ENCODE assay signal across 8 cellular contexts in the genomic region with DNA sequence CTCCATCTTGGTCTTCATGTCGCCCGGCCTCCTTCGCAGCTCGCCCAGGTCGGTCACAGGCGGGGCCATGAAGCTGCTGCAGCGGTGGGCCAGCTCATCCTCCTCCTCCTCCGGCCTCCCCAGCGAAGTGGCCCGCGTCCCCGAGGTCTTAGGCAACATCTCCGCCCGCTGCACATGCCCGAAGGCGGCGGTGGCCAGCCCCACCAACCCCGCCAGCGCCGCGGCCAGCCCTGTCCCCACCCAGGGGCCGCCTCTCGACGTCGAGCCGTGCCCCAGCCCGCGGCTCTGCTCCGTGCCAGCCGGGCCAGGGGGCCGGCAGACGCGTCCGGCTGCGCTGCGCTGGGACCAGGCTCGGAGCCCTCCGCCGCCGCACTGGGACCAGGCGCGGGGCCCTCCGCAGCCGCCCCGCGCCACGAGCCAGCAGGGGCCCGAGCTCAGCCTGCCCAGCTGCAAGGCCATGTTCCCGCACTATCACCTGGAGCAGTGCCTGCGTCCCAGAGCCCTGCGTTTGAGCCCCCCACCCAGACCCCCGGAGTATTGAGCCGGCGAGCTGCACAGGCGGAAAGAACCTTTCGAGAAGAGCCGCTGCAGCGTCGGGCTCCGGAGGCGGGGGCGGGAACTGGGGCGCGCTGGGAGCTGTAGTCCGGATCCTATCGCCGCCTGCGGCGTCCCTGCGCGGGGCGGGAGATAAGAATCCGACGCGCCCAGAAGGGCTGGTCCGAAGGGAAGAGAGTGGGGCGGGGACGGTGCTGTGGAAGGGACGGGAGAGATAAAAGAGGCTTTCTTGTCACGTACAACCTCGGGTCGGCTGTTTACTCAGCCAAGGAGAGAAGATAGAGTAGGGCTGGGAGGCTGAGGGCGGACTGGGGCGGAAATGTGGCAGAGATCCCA. TPM values are rescaled to one million over a fixed set of nuclear protein-coding genes. Genes with fewer than 3 reads are reported as not detected.
DNase-seq lines count a peak whose midpoint lies in the region; ATAC-seq and TF ChIP-seq lines count a peak whose summit lies in the region.

A gene (minus strand): TSS at position 566 of the 891 bp plus-strand sequence. CDS start 107 bp downstream, at position 459.

- DNase-seq in DND-41 (peak; percentile 90), RPMI7951 (ENCODE audit: low read depth) (peak; percentile 99), fibroblast of mammary gland (ENCODE audit: low read depth) (peak; percentile 81)
- peak; percentile 92 for DNase-seq in natural killer cell treated with Interleukin-12 subunit alpha and Interleukin-12 subunit beta and Interleukin-15 and Interleukin-18, amount 100 ng/mL, for 72 hours (ENCODE audit: low spot score)
- DNase-seq in stimulated activated naive CD4-positive, alpha-beta T cell treated with Interleukin-2 at 50 U/mL for 16 hours (lab: John Stamatoyannopoulos, UW), result peak; percentile 86

- H3K27me3 Mint-ChIP-seq in activated T-helper 17 cell treated with anti-CD3 and anti-CD28 coated beads, Interleukin-2, amount 50 U/mL, for 72 hours, result no peaks in the 10 kb centered on the region
- no peaks in the 10 kb centered on the region for H3K27me3 Mint-ChIP-seq in natural killer cell treated with Interleukin-12 subunit alpha and Interleukin-12 subunit beta and Interleukin-15 and Interleukin-18, amount 100 ng/mL, for 72 hours

- H3K27me3 ChIP-seq in DND-41 (ENCODE audit: insufficient read depth, low read length, poor library complexity), result no peaks in the 10 kb centered on the region
- H3K27me3 ChIP-seq in KMS-11 (ENCODE audit: insufficient read depth, low read depth), result no peaks in the 10 kb centered on the region

- H3K27ac ChIP-seq in DND-41 (ENCODE audit: low read length) (peak within 1 kb of the TSS; percentile 86), KMS-11 (peak within 1 kb of the TSS; percentile 49)

- TF ChIP-seq CTCF in DND-41 (IDR thresholded peaks at IDR 0.05; ENCODE audit: borderline replicate concordance, extremely low read depth, low read length, poor library complexity, severe bottlenecking) (no peak), KMS-11 (conservative IDR thresholded peaks at IDR 0.05; ENCODE audit: low read depth, low read length) (no peak), fibroblast of mammary gland (conservative IDR thresholded peaks at IDR 0.05; ENCODE audit: control insufficient read depth, insufficient read depth, low read depth, low read length) (no peak)

- H3K36me3 ChIP-seq in DND-41 (ENCODE audit: insufficient read depth, low read length) (peaks cover 28% of the 10 kb centered on the region; the same call in 1 of the 2 replicates), KMS-11 (ENCODE audit: insufficient read depth) (no peaks in the 10 kb centered on the region; the same call in 1 of the 2 replicates)

- H3K4me3 ChIP-seq in DND-41 (ENCODE audit: low read depth in 1 of 2, low read length in 2 of 2), result peak within 1 kb of the TSS; percentile 62 to 91
- H3K4me3 ChIP-seq in KMS-11 (IDR thresholded peaks at IDR 0.05; ENCODE audit: insufficient read depth, low read depth, low read length), result no peak within 1 kb of the TSS
- peak within 1 kb of the TSS; percentile 78 for H3K4me3 ChIP-seq in fibroblast of mammary gland (ENCODE audit: control insufficient read depth, low read depth, low read length)

- H3K9me3 ChIP-seq in DND-41 (ENCODE audit: insufficient read depth, low read length, severe bottlenecking), result no peaks in the 10 kb centered on the region

- H3K4me3 Mint-ChIP-seq in activated T-helper 17 cell treated with anti-CD3 and anti-CD28 coated beads, Interleukin-2, amount 50 U/mL, for 72 hours, result peak within 1 kb of the TSS; percentile 94
- H3K4me3 Mint-ChIP-seq in natural killer cell treated with Interleukin-12 subunit alpha and Interleukin-12 subunit beta and Interleukin-15 and Interleukin-18, amount 100 ng/mL, for 72 hours, result peak within 1 kb of the TSS; percentile 94

- H2AFZ ChIP-seq in DND-41 (ENCODE audit: low read depth, low read length), result peak within 1 kb of the TSS; percentile 89
- peak within 1 kb of the TSS; percentile 85 for H2AFZ ChIP-seq in KMS-11 (ENCODE audit: low read depth)

- ATAC-seq in DND-41 (ENCODE audit: insufficient read depth, low read depth) (peak; percentile 96), GM21786 (IDR thresholded peaks at IDR 0.05; ENCODE audit: unreplicated experiment) (peak; percentile 92)
- peak; percentile 98 for ATAC-seq in activated T-helper 17 cell treated with anti-CD3 and anti-CD28 coated beads, Interleukin-2, amount 50 U/mL, for 72 hours (replicated peaks)
- peak; percentile 98 to 99 for ATAC-seq in natural killer cell treated with Interleukin-12 subunit alpha and Interleukin-12 subunit beta and Interleukin-15 and Interleukin-18, amount 100 ng/mL, for 72 hours

- H4K20me1 ChIP-seq in DND-41 (ENCODE audit: insufficient read depth, low read length) (peaks cover 6% of the 10 kb centered on the region; the same call in 1 of the 2 replicates), KMS-11 (ENCODE audit: insufficient read depth) (no peaks in the 10 kb centered on the region)

- peaks cover 53% of the 10 kb centered on the region for H3K36me3 Mint-ChIP-seq in activated T-helper 17 cell treated with anti-CD3 and anti-CD28 coated beads, Interleukin-2, amount 50 U/mL, for 72 hours (ENCODE audit: low read depth)
- peaks cover 19% of the 10 kb centered on the region for H3K36me3 Mint-ChIP-seq in natural killer cell treated with Interleukin-12 subunit alpha and Interleukin-12 subunit beta and Interleukin-15 and Interleukin-18, amount 100 ng/mL, for 72 hours

- H3K4me2 ChIP-seq in DND-41 (ENCODE audit: insufficient read depth, low read length) (peak within 1 kb of the TSS; percentile 92), KMS-11 (peak within 1 kb of the TSS; percentile 63)

- H3K9me3 Mint-ChIP-seq in activated T-helper 17 cell treated with anti-CD3 and anti-CD28 coated beads, Interleukin-2, amount 50 U/mL, for 72 hours, result no peaks in the 10 kb centered on the region
- no peaks in the 10 kb centered on the region for H3K9me3 Mint-ChIP-seq in natural killer cell treated with Interleukin-12 subunit alpha and Interleukin-12 subunit beta and Interleukin-15 and Interleukin-18, amount 100 ng/mL, for 72 hours

- H3K79me2 ChIP-seq in DND-41 (ENCODE audit: insufficient read depth, low read length) (peaks cover 24% of the 10 kb centered on the region), KMS-11 (ENCODE audit: insufficient read depth, low read depth) (peaks cover 25% of the 10 kb centered on the region)

- peaks cover 17% of the 10 kb centered on the region for H3K4me1 Mint-ChIP-seq in activated T-helper 17 cell treated with anti-CD3 and anti-CD28 coated beads, Interleukin-2, amount 50 U/mL, for 72 hours
- peaks cover 33 to 41% of the 10 kb centered on the region in 2 donors for H3K4me1 Mint-ChIP-seq in natural killer cell treated with Interleukin-12 subunit alpha and Interleukin-12 subunit beta and Interleukin-15 and Interleukin-18, amount 100 ng/mL, for 72 hours (ENCODE audit: low read depth in 2 of 2)

- peak within 1 kb of the TSS; percentile 79 for H3K9ac ChIP-seq in DND-41 (ENCODE audit: low read depth, low read length)
- peak within 1 kb of the TSS; percentile 49 for H3K9ac ChIP-seq in KMS-11

- peak within 1 kb of the TSS; percentile 98 for H3K27ac Mint-ChIP-seq in activated T-helper 17 cell treated with anti-CD3 and anti-CD28 coated beads, Interleukin-2, amount 50 U/mL, for 72 hours
- peak within 1 kb of the TSS; percentile 90 to 92 for H3K27ac Mint-ChIP-seq in natural killer cell treated with Interleukin-12 subunit alpha and Interleukin-12 subunit beta and Interleukin-15 and Interleukin-18, amount 100 ng/mL, for 72 hours

- H3K4me1 ChIP-seq in DND-41 (ENCODE audit: insufficient read depth, low read length), result peaks cover 28% of the 10 kb centered on the region
- peaks cover 26% of the 10 kb centered on the region for H3K4me1 ChIP-seq in KMS-11 (ENCODE audit: low read depth, poor library complexity, severe bottlenecking)

RNA-seq across cellular contexts. Expression of the gene that starts here (rescaled TPM):
- total RNA-seq in RPMI7951 (2014; rRNA removed; shearing (Covaris generic)), result 61.5 and 63.3 TPM in 2 replicates
- 10 to 100 TPM; 64.2 to 75.9 TPM for total RNA-seq in activated T-helper 17 cell treated with anti-CD3 and anti-CD28 coated beads, Interleukin-2, amount 50 U/mL, for 72 hours
- total RNA-seq in natural killer cell treated with Interleukin-12 subunit alpha and Interleukin-12 subunit beta and Interleukin-15 and Interleukin-18, amount 100 ng/mL, for 72 hours, result 10 to 100 TPM; 35.7 to 84.3 TPM
